28 cellular contexts compared by ENCODE assay signal in the genomic region with DNA sequence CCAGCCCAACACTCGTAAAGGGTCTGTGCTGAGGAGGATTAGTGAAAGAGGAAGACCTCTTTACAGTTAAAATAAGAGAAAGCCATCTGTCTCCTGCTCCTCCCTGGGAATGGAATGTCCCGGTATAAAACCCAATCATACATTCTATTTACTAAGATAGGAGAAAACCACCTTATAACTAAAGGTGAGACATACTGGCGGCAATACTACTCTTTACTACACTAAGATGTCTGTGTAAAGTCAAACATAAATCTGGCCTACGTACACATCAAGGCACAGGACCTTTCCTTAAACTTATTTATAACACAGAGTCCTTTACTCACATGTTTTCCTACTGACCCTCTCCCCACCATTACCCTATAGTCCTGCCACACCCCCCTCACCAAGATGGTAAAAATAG.
"Had no signal": no experiment of that assay in that cellular context is flagged by ENCODE, and none has a peak within 500 bp of the region (broad histone marks: within the 10 kb centered on the region; RNA-seq: fewer than 3 reads in every experiment).

No MANE protein-coding gene starts in this region.

- ATAC-seq: effector memory CD8-positive, alpha-beta T cell; esophagus mucosa; gastrocnemius medialis; left colon; left lobe of liver; left ventricle myocardium superior; lower lobe of right lung; mucosa of descending colon had no signal

- H3K27me3 ChIP-seq: colonic mucosa, esophagus squamous epithelium, gastrocnemius medialis, hepatocyte had no signal

- DNase-seq: colonic mucosa; cortex of kidney; effector CD8-positive, alpha-beta T cell; effector memory CD8-positive, alpha-beta T cell; endodermal cell; erythroblast; esophagus squamous epithelium; foreskin fibroblast; foreskin melanocyte; gastrocnemius medialis; glutamatergic neuron; head of caudate nucleus; hypothalamus; immature natural killer cell; islet precursor cell; kidney; kidney glomerular epithelial cell; left colon; left ventricle myocardium superior; lower lobe of right lung; mesenchymal stem cell; mucosa of descending colon had no signal

- H3K27me3 Mint-ChIP-seq: dendritic cell treated with granulocyte-macrophage colony-stimulating factor and Interleukin-4, amounts not matched to agents 40 ng/mL and 50 ng/mL, for 4 days; effector memory CD8-positive, alpha-beta T cell had no signal

- H3K4me3 Mint-ChIP-seq: dendritic cell treated with granulocyte-macrophage colony-stimulating factor and Interleukin-4, amounts not matched to agents 40 ng/mL and 50 ng/mL, for 4 days; effector memory CD8-positive, alpha-beta T cell; endodermal cell; mesothelial cell of epicardium had no signal

- H3K4me2 ChIP-seq: hepatocyte had no signal

- H3K36me3 ChIP-seq: colonic mucosa had no signal

- H2AFZ ChIP-seq: hepatocyte had no signal

- H3K27ac ChIP-seq: colonic mucosa, epithelial cell of prostate, esophagus squamous epithelium, gastrocnemius medialis, hepatocyte, lower lobe of right lung had no signal

- H3K4me1 Mint-ChIP-seq: endodermal cell had no signal

- H3K27ac Mint-ChIP-seq: dendritic cell treated with granulocyte-macrophage colony-stimulating factor and Interleukin-4, amounts not matched to agents 40 ng/mL and 50 ng/mL, for 4 days; effector memory CD8-positive, alpha-beta T cell; endodermal cell; immature natural killer cell; mesothelial cell of epicardium had no signal

- H3K4me3 ChIP-seq: colonic mucosa, esophagus squamous epithelium, gastrocnemius medialis, hepatocyte, lower lobe of right lung, mucosa of descending colon had no signal

- H3K4me1 ChIP-seq: colonic mucosa had no signal
